In genomic region chr2:112923237-112923966, GRCh38 we compare ENCODE assay signal across 1 cellular context.
TF ChIP-seq lines count a peak whose summit lies in the region.

No MANE protein-coding gene starts in this region.

TF ChIP-seq in K562, 482 proteins besides CTCF, POLR2A, EP300 and RAD21 (continued from another document):
- no peak for TF ChIP-seq REST (CRISPR knock-in tag; IDR thresholded peaks at IDR 0.05; ENCODE audit: low read depth)
- no peak for TF ChIP-seq JUNB (CRISPR knock-in tag; conservative IDR thresholded peaks at IDR 0.05)
- TF ChIP-seq MCM2 (IDR thresholded peaks at IDR 0.05; ENCODE audit: low read depth): no peak
- no peak for TF ChIP-seq PHB2 (IDR thresholded peaks at IDR 0.05; ENCODE audit: low read depth)
- no peak for TF ChIP-seq ARHGAP35 (IDR thresholded peaks at IDR 0.05; ENCODE audit: partially characterized antibody)
- no peak for TF ChIP-seq EP400 (IDR thresholded peaks at IDR 0.05)
- no peak for TF ChIP-seq CC2D1A (IDR thresholded peaks at IDR 0.05)
- TF ChIP-seq GTF2E2 (tag; IDR thresholded peaks at IDR 0.05): no peak
- no peak for TF ChIP-seq E2F3 (CRISPR knock-in tag; IDR thresholded peaks at IDR 0.05)
- TF ChIP-seq MYNN (IDR thresholded peaks at IDR 0.05): no peak
- TF ChIP-seq MYNN (CRISPR knock-in tag; IDR thresholded peaks at IDR 0.05): no peak
- peak; percentile 45; the same call in 1 of the 2 replicates for TF ChIP-seq CBFA2T2 (conservative IDR thresholded peaks at IDR 0.05)
- no peak for TF ChIP-seq COPS2 (conservative IDR thresholded peaks at IDR 0.05)
- no peak for TF ChIP-seq NR2F6 (CRISPR knock-in tag; IDR thresholded peaks at IDR 0.05)
- TF ChIP-seq ZEB2 (IDR thresholded peaks at IDR 0.05): no peak
- no peak for TF ChIP-seq USF1 (CRISPR knock-in tag; IDR thresholded peaks at IDR 0.05)
- no peak for TF ChIP-seq ZBTB26 (CRISPR knock-in tag; IDR thresholded peaks at IDR 0.05)
- TF ChIP-seq AFF4 (CRISPR knock-in tag; IDR thresholded peaks at IDR 0.05): no peak
- TF ChIP-seq ZNF444 (CRISPR knock-in tag; IDR thresholded peaks at IDR 0.05): no peak
- TF ChIP-seq E2F4 (CRISPR knock-in tag; IDR thresholded peaks at IDR 0.05; ENCODE audit: low read depth): no peak
- TF ChIP-seq PTBP1 (IDR thresholded peaks at IDR 0.05; ENCODE audit: low read depth, low read length): no peak
- TF ChIP-seq POLR2B (IDR thresholded peaks at IDR 0.05; ENCODE audit: low read depth, partially characterized antibody): no peak
- TF ChIP-seq ADNP (tag; IDR thresholded peaks at IDR 0.05): 0 out of 2 replicates have a peak, but pooled peaks have one; percentile 28
- no peak for TF ChIP-seq PTRF (tag; IDR thresholded peaks at IDR 0.05)
- peak; percentile 80 for TF ChIP-seq C11orf30 (IDR thresholded peaks at IDR 0.05; ENCODE audit: low read depth)
- TF ChIP-seq MXD1 (CRISPR knock-in tag; IDR thresholded peaks at IDR 0.05; ENCODE audit: borderline replicate concordance, poor library complexity, severe bottlenecking): no peak
- peak; percentile 87 for TF ChIP-seq ZNF316 (IDR thresholded peaks at IDR 0.05)
- no peak for TF ChIP-seq MIER1 (IDR thresholded peaks at IDR 0.05; ENCODE audit: low read depth)
- no peak for TF ChIP-seq ZNF282 (CRISPR knock-in tag; IDR thresholded peaks at IDR 0.05)
- TF ChIP-seq ZNF79 (CRISPR knock-in tag; IDR thresholded peaks at IDR 0.05; ENCODE audit: low read depth): no peak
- TF ChIP-seq SFPQ (IDR thresholded peaks at IDR 0.05; ENCODE audit: low read depth, low read length): no peak
- no peak for TF ChIP-seq HOXB6 (CRISPR knock-in tag; IDR thresholded peaks at IDR 0.05; ENCODE audit: borderline replicate concordance)
- peak; percentile 22; the same call in 1 of the 2 replicates for TF ChIP-seq BCOR (IDR thresholded peaks at IDR 0.05)
- no peak for TF ChIP-seq SETDB1 (IDR thresholded peaks at IDR 0.05; ENCODE audit: low read length)
TF ChIP-seq in K562: peak in this region for 25.
